Comparison of ENCODE assay signal across 26 cellular contexts in genomic region chr1:160499631-160500030, GRCh38. TPM values are rescaled to one million over a fixed set of nuclear protein-coding genes. Genes with fewer than 3 reads are reported as not detected.
DNase-seq lines count a peak whose midpoint lies in the region; ATAC-seq lines count a peak whose summit lies in the region.
"Had no signal": no experiment of that assay in that cellular context is flagged by ENCODE, and none has a peak within 500 bp of the region (broad histone marks: within the 10 kb centered on the region; RNA-seq: fewer than 3 reads in every experiment).

No MANE protein-coding gene starts in this region.

- H3K4me1 Mint-ChIP-seq in activated naive CD4-positive, alpha-beta T cell treated with anti-CD3 and anti-CD28 coated beads for 36 hours (ENCODE audit: low read depth): peaks cover 83% of the 10 kb centered on the region
- H3K4me1 Mint-ChIP-seq: WTC11 had no signal

- H3K36me3 Mint-ChIP-seq in activated naive CD4-positive, alpha-beta T cell treated with anti-CD3 and anti-CD28 coated beads for 36 hours (ENCODE audit: low read depth): peaks cover 58% of the 10 kb centered on the region

- peak overlapping the region; percentile 68 for H3K27ac Mint-ChIP-seq in activated naive CD4-positive, alpha-beta T cell treated with anti-CD3 and anti-CD28 coated beads for 36 hours
- H3K27ac Mint-ChIP-seq: activated naive CD4-positive, alpha-beta T cell treated with anti-CD3 and anti-CD28 coated beads, Interleukin-2, amount 10 ng/mL, durations not matched to agents 7 days and 5 days; WTC11 had no signal

- no peaks in the 10 kb centered on the region for H3K27me3 Mint-ChIP-seq in activated naive CD4-positive, alpha-beta T cell treated with anti-CD3 and anti-CD28 coated beads for 36 hours (ENCODE audit: low read depth)
- H3K27me3 Mint-ChIP-seq: activated naive CD4-positive, alpha-beta T cell treated with anti-CD3 and anti-CD28 coated beads, Interleukin-2, amount 10 ng/mL, durations not matched to agents 7 days and 5 days had no signal

- H3K4me3 Mint-ChIP-seq in activated naive CD4-positive, alpha-beta T cell treated with anti-CD3 and anti-CD28 coated beads for 36 hours: no peak overlapping the region
- H3K4me3 Mint-ChIP-seq: activated naive CD4-positive, alpha-beta T cell treated with anti-CD3 and anti-CD28 coated beads, Interleukin-2, amount 10 ng/mL, durations not matched to agents 7 days and 5 days; activated T-cell treated with anti-CD3 and anti-CD28 coated beads, Interleukin-2, amount 50 U/mL, for 4 hours; WTC11 had no signal

- ATAC-seq in GM18870 (IDR thresholded peaks at IDR 0.05; ENCODE audit: unreplicated experiment): no peak
- ATAC-seq: A549; activated T-cell treated with anti-CD3 and anti-CD28 coated beads, Interleukin-2, amount 50 U/mL, for 4 hours; WTC11 had no signal

- DNase-seq in activated naive CD4-positive, alpha-beta T cell treated with anti-CD3 and anti-CD28 coated beads for 36 hours: no peak
- DNase-seq in activated naive CD4-positive, alpha-beta T cell (lab: John Stamatoyannopoulos, UW): no peak
- DNase-seq in GF-D8 (lab: John Stamatoyannopoulos, UW): peak; percentile 16
- DNase-seq in globus pallidus (ENCODE audit: low spot score): peak; percentile 24
- peak; percentile 12 for DNase-seq in putamen (ENCODE audit: low spot score)
- no peak for DNase-seq in ecto neural progenitor cell (ENCODE audit: low spot score)
- DNase-seq in NCI-H2227 (lab: John Stamatoyannopoulos, UW; ENCODE audit: unreplicated experiment): no peak
- DNase-seq: activated naive CD4-positive, alpha-beta T cell treated with anti-CD3 and anti-CD28 coated beads, Interleukin-2, amount 10 ng/mL, durations not matched to agents 7 days and 5 days; activated T-cell treated with anti-CD3 and anti-CD28 coated beads, Interleukin-2, amount 50 U/mL, for 4 hours; effector CD4-positive, alpha-beta T cell; EL; H7; hypothalamus; IMR-90; islet precursor cell; NCI-H1417; retina had no signal

- H3K9me3 Mint-ChIP-seq in activated naive CD4-positive, alpha-beta T cell treated with anti-CD3 and anti-CD28 coated beads for 36 hours: peaks cover 15% of the 10 kb centered on the region

- CTCF ChIA-PET in activated naive CD4-positive, alpha-beta T cell treated with anti-CD3 and anti-CD28 coated beads for 36 hours (lab: Charles Lee): interaction anchor here (0.6 to 1.3 kb wide), 2 partner anchors 110 to 469 kb away, joined by 4 read pairs; no protein-coding TSS in a partner anchor

- intact Hi-C loops in activated naive CD4-positive, alpha-beta T cell treated with anti-CD3 and anti-CD28 coated beads for 36 hours (cut with micrococcal nuclease): loop anchor here (1.0 kb wide), 1 partner anchor 8 kb away; no protein-coding TSS in a partner anchor

RNA-seq across cellular contexts. Expression of gene SLAMF6, which starts 23.4 kb away (rescaled TPM):
- total RNA-seq in activated naive CD4-positive, alpha-beta T cell treated with anti-CD3 and anti-CD28 coated beads for 36 hours: 10 to 100 TPM; 55.0 to 55.5 TPM
- total RNA-seq: ascending aorta, epithelial cell of proximal tubule, fibroblast of villous mesenchyme, H7, IMR-90, lung microvascular endothelial cell, MCF 10A, NCI-H460, WTC11 had no signal

Comparison
In these comparisons a context has a peak if more than half of its experiments do, and no peak if none do; other contexts are left out.
1. DNase-seq: peak in GF-D8 (single experiment), globus pallidus (single experiment) and putamen (single experiment); none in activated naive CD4-positive, alpha-beta T cell treated with anti-CD3 and anti-CD28 coated beads for 36 hours (single experiment), activated naive CD4-positive, alpha-beta T cell (0 of 4), ecto neural progenitor cell (single experiment) and NCI-H2227 (single experiment).